31 cellular contexts compared by ENCODE assay signal in the genomic region with DNA sequence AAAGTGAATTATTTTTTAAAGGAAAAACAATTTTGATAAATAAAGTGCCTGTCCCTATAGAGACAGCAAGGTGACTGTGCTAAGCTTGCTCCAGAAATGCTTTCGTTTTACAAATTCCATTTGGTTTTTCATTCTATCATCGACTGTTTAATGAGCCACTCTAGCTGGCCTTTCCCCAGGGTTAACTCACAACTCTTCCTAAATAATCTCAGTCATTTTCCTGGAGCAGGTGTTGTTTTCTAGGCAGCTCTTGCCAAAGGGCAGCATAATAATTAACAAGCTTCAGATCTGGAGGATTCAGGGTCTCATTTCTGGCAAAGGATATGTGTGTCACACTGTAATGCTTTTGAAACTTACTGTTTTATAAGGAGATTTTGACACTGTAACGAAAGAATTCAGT.
DNase-seq lines count a peak whose midpoint lies in the region; ATAC-seq, FAIRE-seq and TF ChIP-seq lines count a peak whose summit lies in the region.
"Had no signal": no experiment of that assay in that cellular context is flagged by ENCODE, and none has a peak within 500 bp of the region (broad histone marks: within the 10 kb centered on the region; RNA-seq: fewer than 3 reads in every experiment).

No MANE protein-coding gene starts in this region.

- H4K20me1 ChIP-seq in osteoblast (ENCODE audit: insufficient read depth, low read length): no peaks in the 10 kb centered on the region
- H4K20me1 ChIP-seq in neural progenitor cell (ENCODE audit: low read depth): no peaks in the 10 kb centered on the region
- H4K20me1 ChIP-seq: BLaER1 had no signal

- H3K27me3 Mint-ChIP-seq in neural progenitor cell (ENCODE audit: insufficient read depth, low read depth) (peaks cover 2% of the 10 kb centered on the region), endothelial cell (ENCODE audit: unreplicated experiment) (no peaks in the 10 kb centered on the region)
- H3K27me3 Mint-ChIP-seq in activated T-cell treated with anti-CD3 and anti-CD28 coated beads, Interleukin-2, amount 50 U/mL, for 72 hours (ENCODE audit: low read depth): no peaks in the 10 kb centered on the region
- H3K27me3 Mint-ChIP-seq: activated CD8-positive, alpha-beta memory T cell treated with anti-CD3 and anti-CD28 coated beads, Interleukin-2, amount 10 ng/mL, durations not matched to agents 7 days and 5 days; activated naive CD8-positive, alpha-beta T cell treated with anti-CD3 and anti-CD28 coated beads, Interleukin-2, amount 50 U/mL, for 24 hours; natural killer cell treated with Interleukin-12 subunit alpha and Interleukin-12 subunit beta and Interleukin-15 and Interleukin-18, amount 100 ng/mL, for 72 hours had no signal

- H3K79me2 ChIP-seq in osteoblast (ENCODE audit: insufficient read depth, low read length) (no peaks in the 10 kb centered on the region), neural progenitor cell (ENCODE audit: low read depth) (no peaks in the 10 kb centered on the region)

- H3K4me1 Mint-ChIP-seq in neural progenitor cell: no peaks in the 10 kb centered on the region
- H3K4me1 Mint-ChIP-seq in endothelial cell (ENCODE audit: unreplicated experiment): no peaks in the 10 kb centered on the region
- H3K4me1 Mint-ChIP-seq in activated T-cell treated with anti-CD3 and anti-CD28 coated beads, Interleukin-2, amount 50 U/mL, for 72 hours (ENCODE audit: low read depth): no peaks in the 10 kb centered on the region
- H3K4me1 Mint-ChIP-seq: activated CD8-positive, alpha-beta memory T cell treated with anti-CD3 and anti-CD28 coated beads, Interleukin-2, amount 10 ng/mL, durations not matched to agents 7 days and 5 days; activated naive CD8-positive, alpha-beta T cell treated with anti-CD3 and anti-CD28 coated beads, Interleukin-2, amount 50 U/mL, for 24 hours had no signal

- H3K9me3 ChIP-seq in A549 (peaks cover 9% of the 10 kb centered on the region; the same call in 1 of the 3 replicates), osteoblast (ENCODE audit: low read depth, low read length) (peaks cover 2% of the 10 kb centered on the region), neural progenitor cell (ENCODE audit: low read depth) (no peaks in the 10 kb centered on the region)
- H3K9me3 ChIP-seq: HAP-1, lower lobe of right lung, ovary had no signal

- H3K4me3 Mint-ChIP-seq in neural progenitor cell (no peak overlapping the region), endothelial cell (ENCODE audit: unreplicated experiment) (no peak overlapping the region)
- no peak overlapping the region for H3K4me3 Mint-ChIP-seq in activated T-cell treated with anti-CD3 and anti-CD28 coated beads, Interleukin-2, amount 50 U/mL, for 72 hours
- H3K4me3 Mint-ChIP-seq: activated CD8-positive, alpha-beta memory T cell treated with anti-CD3 and anti-CD28 coated beads, Interleukin-2, amount 10 ng/mL, durations not matched to agents 7 days and 5 days; activated naive CD8-positive, alpha-beta T cell treated with anti-CD3 and anti-CD28 coated beads, Interleukin-2, amount 50 U/mL, for 24 hours; activated T-cell treated with anti-CD3 and anti-CD28 coated beads, Interleukin-2, amount 50 U/mL, for 4 hours; natural killer cell treated with Interleukin-12 subunit alpha and Interleukin-12 subunit beta and Interleukin-15 and Interleukin-18, amount 100 ng/mL, for 72 hours; T-helper 1 cell treated with Interleukin-12 subunit alpha and Interleukin-12 subunit beta and Interleukin-4 antibody, amounts not matched to agents 30 μg/mL and 1 μg/mL, for 36 hours had no signal

- H3K4me2 ChIP-seq in A549: peak overlapping the region; percentile 62
- H3K4me2 ChIP-seq in osteoblast (ENCODE audit: insufficient read depth, low read length): peak overlapping the region; percentile 76
- H3K4me2 ChIP-seq in neural progenitor cell: no peak overlapping the region
- H3K4me2 ChIP-seq: BLaER1, KMS-11, PC-9, SK-N-SH had no signal

- POLR2A ChIA-PET in A549 (lab: Yijun Ruan, JAX): no interaction called here

- no peak for TF ChIP-seq RAD21 in A549 (conservative IDR thresholded peaks at IDR 0.05 in 1 of 2, IDR thresholded peaks at IDR 0.05 in 1 of 2)

- H3K27ac ChIP-seq in A549: peak overlapping the region in 1 of 2 experiments; percentile 38; a peak in 2 of 6 replicates
- H3K27ac ChIP-seq in osteoblast (ENCODE audit: low read depth, low read length): no peak overlapping the region
- H3K27ac ChIP-seq in neural progenitor cell: no peak overlapping the region
- H3K27ac ChIP-seq: BLaER1, esophagus squamous epithelium, heart right ventricle, KMS-11, lower lobe of right lung, ovary, PC-9 had no signal

- H3K9ac ChIP-seq in neural progenitor cell: no peak overlapping the region
- H3K9ac ChIP-seq: BLaER1, KMS-11, SK-N-SH had no signal

- ATAC-seq in A549: no peak
- ATAC-seq in activated T-cell treated with anti-CD3 and anti-CD28 coated beads, Interleukin-2, amount 50 U/mL, for 72 hours (replicated peaks in 1 of 2): no peak
- ATAC-seq: activated CD8-positive, alpha-beta memory T cell treated with anti-CD3 and anti-CD28 coated beads, Interleukin-2, amount 10 ng/mL, durations not matched to agents 7 days and 5 days; activated naive CD8-positive, alpha-beta T cell treated with anti-CD3 and anti-CD28 coated beads, Interleukin-2, amount 50 U/mL, for 24 hours; activated T-cell treated with anti-CD3 and anti-CD28 coated beads, Interleukin-2, amount 50 U/mL, for 4 hours; heart right ventricle; lower lobe of right lung; natural killer cell treated with Interleukin-12 subunit alpha and Interleukin-12 subunit beta and Interleukin-15 and Interleukin-18, amount 100 ng/mL, for 72 hours had no signal

- 18% methylated on average over 3 of the region's 3 CpGs for WGBS in A549 (ENCODE audit: missing lambda C conversion rate)

- no peak for TF ChIP-seq EP300 in A549 (IDR thresholded peaks at IDR 0.05)

- no peak for TF ChIP-seq POLR2A in A549 (IDR thresholded peaks at IDR 0.05; ENCODE audit: low read length)

- H3K4me1 ChIP-seq in A549: peaks cover 12% of the 10 kb centered on the region; the same call in 2 of the 3 replicates
- H3K4me1 ChIP-seq in osteoblast (ENCODE audit: insufficient read depth, low read length): no peaks in the 10 kb centered on the region
- no peaks in the 10 kb centered on the region for H3K4me1 ChIP-seq in neural progenitor cell
- H3K4me1 ChIP-seq: BLaER1, esophagus squamous epithelium, HAP-1, heart right ventricle, lower lobe of right lung had no signal

- H3K27ac Mint-ChIP-seq in neural progenitor cell: no peak overlapping the region
- no peak overlapping the region for H3K27ac Mint-ChIP-seq in endothelial cell (ENCODE audit: unreplicated experiment)
- no peak overlapping the region for H3K27ac Mint-ChIP-seq in activated T-cell treated with anti-CD3 and anti-CD28 coated beads, Interleukin-2, amount 50 U/mL, for 72 hours
- H3K27ac Mint-ChIP-seq: activated CD8-positive, alpha-beta memory T cell treated with anti-CD3 and anti-CD28 coated beads, Interleukin-2, amount 10 ng/mL, durations not matched to agents 7 days and 5 days; activated naive CD8-positive, alpha-beta T cell treated with anti-CD3 and anti-CD28 coated beads, Interleukin-2, amount 50 U/mL, for 24 hours; natural killer cell treated with Interleukin-12 subunit alpha and Interleukin-12 subunit beta and Interleukin-15 and Interleukin-18, amount 100 ng/mL, for 72 hours; T-helper 1 cell treated with Interleukin-12 subunit alpha and Interleukin-12 subunit beta and Interleukin-4 antibody, amounts not matched to agents 30 μg/mL and 1 μg/mL, for 36 hours had no signal

- no peaks in the 10 kb centered on the region for H3F3A ChIP-seq in neural progenitor cell (ENCODE audit: low read depth)

- CTCF ChIA-PET in A549 (lab: Yijun Ruan, JAX): interaction anchor here (1.0 kb wide), 1 partner anchor 13 kb away, joined by 3 read pairs; no protein-coding TSS in a partner anchor

- no peaks in the 10 kb centered on the region for H3K36me3 Mint-ChIP-seq in neural progenitor cell
- no peaks in the 10 kb centered on the region for H3K36me3 Mint-ChIP-seq in endothelial cell (ENCODE audit: low read depth, unreplicated experiment)
- peaks cover 0 to 3% of the 10 kb centered on the region in 2 donors for H3K36me3 Mint-ChIP-seq in activated T-cell treated with anti-CD3 and anti-CD28 coated beads, Interleukin-2, amount 50 U/mL, for 72 hours (ENCODE audit: insufficient read depth in 2 of 2)

- no peak for DNase-seq in A549 (ENCODE audit: low read depth in 1 of 2, low spot score in 1 of 2)
- DNase-seq in NCI-H1105 (lab: John Stamatoyannopoulos, UW): peak; percentile 44
- peak; percentile 23 for DNase-seq in epithelial cell of proximal tubule (ENCODE audit: low read depth)
- peak; percentile 32 for DNase-seq in osteoblast (ENCODE audit: insufficient read length, low spot score, missing footprints)
- no peak for DNase-seq in neural progenitor cell (ENCODE audit: low spot score)
- DNase-seq in activated gamma-delta T cell (lab: John Stamatoyannopoulos, UW): no peak
- DNase-seq in endothelial cell (ENCODE audit: low spot score): no peak
- no peak for DNase-seq in activated T-cell treated with anti-CD3 and anti-CD28 coated beads, Interleukin-2, amount 50 U/mL, for 72 hours
- DNase-seq: activated CD4-positive, alpha-beta T cell treated with anti-CD3 and anti-CD28 coated beads, Interleukin-2, amount 50 U/mL, for 1 hour; activated CD4-positive, CD25-positive, alpha-beta regulatory T cell; activated CD8-positive, alpha-beta memory T cell treated with anti-CD3 and anti-CD28 coated beads, Interleukin-2, amount 10 ng/mL, durations not matched to agents 7 days and 5 days; activated naive CD8-positive, alpha-beta T cell treated with anti-CD3 and anti-CD28 coated beads, Interleukin-2, amount 50 U/mL, for 24 hours; activated T-cell treated with anti-CD3 and anti-CD28 coated beads, Interleukin-2, amount 50 U/mL, for 4 hours; dermis blood vessel endothelial cell; DMS153; esophagus squamous epithelium; foreskin melanocyte; heart right ventricle; lower lobe of right lung; MM.1S; ovary; PC-9; SK-N-SH; stimulated activated CD4-positive, alpha-beta T cell treated with anti-CD3 and anti-CD28 coated beads, Interleukin-1b, Interleukin-23, amount 100 ng/mL, for 48 hours; stimulated activated naive CD4-positive, alpha-beta T cell treated with Interleukin-2 at 50 U/mL for 16 hours had no signal

- H3K27me3 ChIP-seq in osteoblast (ENCODE audit: insufficient read depth, low read length): no peaks in the 10 kb centered on the region
- no peaks in the 10 kb centered on the region for H3K27me3 ChIP-seq in neural progenitor cell
- H3K27me3 ChIP-seq: BLaER1, esophagus squamous epithelium, heart right ventricle, ovary had no signal

- no peak for TF ChIP-seq CTCF in A549 (IDR thresholded peaks at IDR 0.05)
- TF ChIP-seq CTCF in epithelial cell of proximal tubule (conservative IDR thresholded peaks at IDR 0.05; ENCODE audit: low read depth, low read length): no peak
- TF ChIP-seq CTCF in osteoblast (IDR thresholded peaks at IDR 0.05; ENCODE audit: extremely low read depth, low read depth, low read length): no peak
- no peak for TF ChIP-seq CTCF in neural progenitor cell (IDR thresholded peaks at IDR 0.05)
- no peak for TF ChIP-seq CTCF in endothelial cell (IDR thresholded peaks at IDR 0.05; ENCODE audit: unreplicated experiment)

- peak overlapping the region; percentile 80 for H2AFZ ChIP-seq in osteoblast (ENCODE audit: low read length)
- no peak overlapping the region for H2AFZ ChIP-seq in neural progenitor cell (replicated peaks)
- H2AFZ ChIP-seq: PC-9 had no signal

- no peak for FAIRE-seq in A549 (lab: Jason Lieb, UNC)
- FAIRE-seq: urothelium cell line had no signal

- no peak overlapping the region for H3K4me3 ChIP-seq in A549
- H3K4me3 ChIP-seq in epithelial cell of proximal tubule (ENCODE audit: low read depth, low read length): no peak overlapping the region
- peak overlapping the region; percentile 61 for H3K4me3 ChIP-seq in osteoblast (ENCODE audit: insufficient read depth, low read length)
- no peak overlapping the region for H3K4me3 ChIP-seq in neural progenitor cell
- H3K4me3 ChIP-seq: BLaER1, esophagus squamous epithelium, HAP-1, heart right ventricle, lower lobe of right lung, ovary, PC-9 had no signal

- peaks cover 4% of the 10 kb centered on the region for H3K9me3 Mint-ChIP-seq in neural progenitor cell
- H3K9me3 Mint-ChIP-seq in endothelial cell (ENCODE audit: unreplicated experiment): no peaks in the 10 kb centered on the region
- H3K9me3 Mint-ChIP-seq in activated T-cell treated with anti-CD3 and anti-CD28 coated beads, Interleukin-2, amount 50 U/mL, for 72 hours: peaks cover 0 to 4% of the 10 kb centered on the region in 2 donors

- H3K36me3 ChIP-seq in osteoblast (ENCODE audit: insufficient read depth, low read length): no peaks in the 10 kb centered on the region
- H3K36me3 ChIP-seq in neural progenitor cell: no peaks in the 10 kb centered on the region
- H3K36me3 ChIP-seq: esophagus squamous epithelium, HAP-1, heart right ventricle, lower lobe of right lung, ovary had no signal

Comparison
In these comparisons a context has a peak if more than half of its experiments do, and no peak if none do; other contexts are left out.
1. DNase-seq: peak in NCI-H1105 (single experiment), epithelial cell of proximal tubule (single experiment) and osteoblast (single experiment); none in A549 (0 of 2), neural progenitor cell (single experiment), activated gamma-delta T cell (single experiment), endothelial cell (single experiment) and activated T-cell treated with anti-CD3 and anti-CD28 coated beads, Interleukin-2, amount 50 U/mL, for 72 hours (0 of 2).